ENCODE assay signal across 8 cellular contexts in genomic region chr11:59668950-59669610, GRCh38. TPM values are rescaled to one million over a fixed set of nuclear protein-coding genes. Genes with fewer than 3 reads are reported as not detected.
DNase-seq lines count a peak whose midpoint lies in the region; ATAC-seq, FAIRE-seq and TF ChIP-seq lines count a peak whose summit lies in the region.

Gene PATL1, minus strand, starts transcription at chr11:59669037. Its CDS starts 142 bp downstream, at chr11:59668895.

- H3K4me3 ChIP-seq in esophagus muscularis mucosa: peak within 1 kb of the TSS; percentile 74 to 91 (median 84)
- H3K4me3 ChIP-seq in muscle layer of duodenum (ENCODE audit: low read depth in 1 of 2, low read length in 2 of 2): peak within 1 kb of the TSS; percentile 72 to 90

- peaks cover 18 to 45% (median 32%) of the 10 kb centered on the region in 4 donors for H3K4me1 ChIP-seq in esophagus muscularis mucosa
- peaks cover 14 to 18% of the 10 kb centered on the region in 2 donors for H3K4me1 ChIP-seq in muscle layer of duodenum (ENCODE audit: control insufficient read depth in 1 of 2, insufficient read depth in 2 of 2, low read length in 2 of 2)

- H3K27me3 ChIP-seq in esophagus muscularis mucosa (no peaks in the 10 kb centered on the region), muscle layer of duodenum (ENCODE audit: low read depth, low read length) (no peaks in the 10 kb centered on the region)

- TF ChIP-seq POLR2A in esophagus muscularis mucosa (IDR thresholded peaks at IDR 0.05; ENCODE audit: low read depth): peak; percentile 62

- FAIRE-seq in RCC 7860 (lab: Jason Lieb, UNC): peak; percentile 56

- no peaks in the 10 kb centered on the region for H3K27me3 Mint-ChIP-seq in activated T-cell treated with anti-CD3 and anti-CD28 coated beads, Interleukin-2, amount 50 U/mL, for 72 hours (ENCODE audit: low read depth)

- intact Hi-C loops in esophagus muscularis mucosa (cut with DNase I): loop anchor here (5.0 to 10.0 kb wide), 5 partner anchors 52 to 136 kb away; partner anchors contain the start of genes OSBP and STX3

- DNase-seq in DMS79 (lab: John Stamatoyannopoulos, UW) (peak; percentile 92), RCC 7860 (ENCODE audit: low spot score) (peak; percentile 94), esophagus muscularis mucosa (ENCODE audit: extremely low spot score) (peak; percentile 100)
- peak; percentile 98 to 99 for DNase-seq in activated T-cell treated with anti-CD3 and anti-CD28 coated beads, Interleukin-2, amount 50 U/mL, for 72 hours
- DNase-seq in stimulated activated CD8-positive, alpha-beta memory T cell treated with anti-CD3 and anti-CD28 coated beads, Interleukin-7, amount 100 ng/mL, for 4 hours (ENCODE audit: low read depth in 2 of 2): peak; percentile 97 to 99

- H3K27ac Mint-ChIP-seq in activated T-cell treated with anti-CD3 and anti-CD28 coated beads, Interleukin-2, amount 50 U/mL, for 72 hours: peak within 1 kb of the TSS; percentile 94

- under 1% methylated on average over 25 of the region's 68 CpGs for WGBS in esophagus muscularis mucosa

- peaks cover 2 to 22% of the 10 kb centered on the region in 2 donors for H3K36me3 Mint-ChIP-seq in activated T-cell treated with anti-CD3 and anti-CD28 coated beads, Interleukin-2, amount 50 U/mL, for 72 hours (ENCODE audit: insufficient read depth in 2 of 2)

- peak; percentile 93 for ATAC-seq in GM21786 (IDR thresholded peaks at IDR 0.05; ENCODE audit: unreplicated experiment)
- ATAC-seq in activated T-cell treated with anti-CD3 and anti-CD28 coated beads, Interleukin-2, amount 50 U/mL, for 72 hours (replicated peaks in 1 of 2): peak; percentile 93 to 94

- no peaks in the 10 kb centered on the region for H3K9me3 Mint-ChIP-seq in activated T-cell treated with anti-CD3 and anti-CD28 coated beads, Interleukin-2, amount 50 U/mL, for 72 hours

- H3K9me3 ChIP-seq in KOPT-K1 (ENCODE audit: insufficient read depth, low read length, poor library complexity, severe bottlenecking): no peaks in the 10 kb centered on the region
- no peaks in the 10 kb centered on the region for H3K9me3 ChIP-seq in esophagus muscularis mucosa
- no peaks in the 10 kb centered on the region for H3K9me3 ChIP-seq in muscle layer of duodenum (ENCODE audit: control insufficient read depth in 1 of 2, low read length in 2 of 2)

- TF ChIP-seq EP300 in esophagus muscularis mucosa (IDR thresholded peaks at IDR 0.05): no peak

- H3K36me3 ChIP-seq in KOPT-K1 (ENCODE audit: insufficient read depth, low read length) (peaks cover 33% of the 10 kb centered on the region), esophagus muscularis mucosa (peaks cover 10 to 27% (median 24%) of the 10 kb centered on the region in 4 donors), muscle layer of duodenum (ENCODE audit: control insufficient read depth in 1 of 2, insufficient read depth in 2 of 2, low read length in 2 of 2) (peaks cover 8 to 16% of the 10 kb centered on the region in 2 donors)

- peak in 1 of 3 experiments; percentile 7 for TF ChIP-seq CTCF in esophagus muscularis mucosa (IDR thresholded peaks at IDR 0.05)

- H3K4me1 Mint-ChIP-seq in activated T-cell treated with anti-CD3 and anti-CD28 coated beads, Interleukin-2, amount 50 U/mL, for 72 hours (ENCODE audit: low read depth): peaks cover 44% of the 10 kb centered on the region

- peak within 1 kb of the TSS; percentile 96 to 98 for H3K4me3 Mint-ChIP-seq in activated T-cell treated with anti-CD3 and anti-CD28 coated beads, Interleukin-2, amount 50 U/mL, for 72 hours

- peak within 1 kb of the TSS; percentile 89 for H3K27ac ChIP-seq in KOPT-K1 (ENCODE audit: low read depth, low read length, poor library complexity, severe bottlenecking)
- H3K27ac ChIP-seq in esophagus muscularis mucosa (replicated peaks in 1 of 4): peak within 1 kb of the TSS; percentile 90 to 96 (median 95)
- peak within 1 kb of the TSS; percentile 99 for H3K27ac ChIP-seq in muscle layer of duodenum (ENCODE audit: low read length)

RNA-seq across cellular contexts. Expression of gene PATL1, which starts in this region (rescaled TPM):
- 10 to 100 TPM; 70.9 to 75.1 TPM for total RNA-seq in activated T-cell treated with anti-CD3 and anti-CD28 coated beads, Interleukin-2, amount 50 U/mL, for 72 hours
- 10 to 100 TPM; 12.5 to 18.5 (median 16.1) TPM for total RNA-seq in esophagus muscularis mucosa

Comparison
In these comparisons a context has a peak if more than half of its experiments do, and no peak if none do; other contexts are left out.
1. Peak in every context shown above with its lines: DNase-seq, ATAC-seq, H3K4me3 ChIP-seq and H3K27ac ChIP-seq.